Comparison of ENCODE assay signal across 7 cellular contexts in the genomic region with DNA sequence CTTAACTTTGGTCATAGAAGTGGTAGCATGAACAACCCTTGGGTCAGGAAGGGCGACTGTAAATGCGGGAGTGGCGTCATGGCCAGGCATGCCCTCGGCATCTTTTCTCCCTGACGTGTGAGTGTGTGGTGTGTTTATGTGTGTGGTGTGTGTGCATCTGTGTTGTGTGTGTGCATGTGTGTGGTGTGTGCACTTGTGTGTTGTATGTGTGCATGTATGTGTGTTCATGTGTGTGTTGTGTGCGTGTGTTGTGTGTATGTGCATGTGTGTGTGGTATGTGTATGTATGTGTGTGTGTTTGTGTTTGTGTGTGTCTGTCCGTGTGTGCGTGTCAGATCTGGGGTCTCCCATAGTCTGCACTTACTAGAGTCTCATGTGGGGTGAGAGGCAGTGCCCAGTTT.
DNase-seq lines count a peak whose midpoint lies in the region; ATAC-seq, FAIRE-seq and TF ChIP-seq lines count a peak whose summit lies in the region.
"Not testable (repeated sequence)": the region's sequence is repeated elsewhere in the genome, so short reads cannot be mapped to it uniquely, and the experiment has no call there.

No MANE protein-coding gene starts in this region.

- peaks cover 15 to 40% (median 24%) of the 10 kb centered on the region in 4 donors for H3K4me1 Mint-ChIP-seq in CD4-positive, CD25-positive, alpha-beta regulatory T cell
- peaks cover 36% of the 10 kb centered on the region for H3K4me1 Mint-ChIP-seq in glutamatergic neuron (ENCODE audit: low read depth, unreplicated experiment)
- H3K4me1 Mint-ChIP-seq in nephron: peaks cover 49% of the 10 kb centered on the region
- peaks cover 21% of the 10 kb centered on the region for H3K4me1 Mint-ChIP-seq in progenitor cell of endocrine pancreas (ENCODE audit: low read depth)

- not testable (repeated sequence) for H3K9me3 Mint-ChIP-seq in CD4-positive, CD25-positive, alpha-beta regulatory T cell; nephron; progenitor cell of endocrine pancreas (ENCODE audit: low read depth)
- H3K9me3 Mint-ChIP-seq in glutamatergic neuron (ENCODE audit: unreplicated experiment): peaks cover 10% of the 10 kb centered on the region

- not testable (repeated sequence) for H3K27me3 ChIP-seq in CD4-positive, CD25-positive, alpha-beta regulatory T cell (ENCODE audit: control insufficient read depth, insufficient read depth, low read length); GM12878 (replicated peaks in 1 of 2; ENCODE audit: control insufficient read depth in 2 of 2, insufficient read depth in 2 of 2, low read length in 1 of 2)

- not testable (repeated sequence) for H3K27me3 Mint-ChIP-seq in CD4-positive, CD25-positive, alpha-beta regulatory T cell; glutamatergic neuron (ENCODE audit: unreplicated experiment); nephron (ENCODE audit: low read depth); progenitor cell of endocrine pancreas

- H3K36me3 Mint-ChIP-seq in CD4-positive, CD25-positive, alpha-beta regulatory T cell: peaks cover 25% of the 10 kb centered on the region
- H3K36me3 Mint-ChIP-seq in glutamatergic neuron (ENCODE audit: unreplicated experiment); nephron (ENCODE audit: low read depth); progenitor cell of endocrine pancreas (ENCODE audit: insufficient read depth): not testable (repeated sequence)

- CTCF ChIA-PET in HEK293 (lab: Yijun Ruan, JAX); GM12878 (lab: Yijun Ruan, JAX): not testable (repeated sequence)

- not testable (repeated sequence) for TF ChIP-seq RAD21 in GM12878 (IDR thresholded peaks at IDR 0.05; ENCODE audit: insufficient read depth, low read depth, low read length)

- H3K36me3 ChIP-seq in CD4-positive, CD25-positive, alpha-beta regulatory T cell (ENCODE audit: control insufficient read depth, insufficient read depth, low read length); HEK293 (ENCODE audit: control insufficient read depth in 2 of 2, insufficient read depth in 1 of 2, low read length in 2 of 2); GM12878 (ENCODE audit: control insufficient read depth in 2 of 2, insufficient read depth in 2 of 2, low read length in 1 of 2): not testable (repeated sequence)

- intact Hi-C loops in GM12878 (cut with micrococcal nuclease; ENCODE audit: unreplicated experiment): not testable (repeated sequence)

- FAIRE-seq in GM12878 (lab: Jason Lieb, UNC): not testable (repeated sequence)

- not testable (repeated sequence) for H3K4me1 ChIP-seq in CD4-positive, CD25-positive, alpha-beta regulatory T cell (ENCODE audit: control insufficient read depth, insufficient read depth, low read length, poor library complexity, severe bottlenecking); HEK293 (ENCODE audit: control insufficient read depth, insufficient read depth, low read length); GM12878 (ENCODE audit: control insufficient read depth, insufficient read depth, low read length)

- not testable (repeated sequence) for H4K20me1 ChIP-seq in GM12878 (ENCODE audit: control insufficient read depth, insufficient read depth)

- H3K27ac Mint-ChIP-seq in CD4-positive, CD25-positive, alpha-beta regulatory T cell: peak overlapping the region in 2 of 3 donors; percentile 56 to 76
- H3K27ac Mint-ChIP-seq in glutamatergic neuron (ENCODE audit: unreplicated experiment) (peak overlapping the region; percentile 89), nephron (peak overlapping the region in 2 of 3 experiments; percentile 17 to 49), progenitor cell of endocrine pancreas (peak overlapping the region; percentile 76)

- not testable (repeated sequence) for TF ChIP-seq EP300 in GM12878 (IDR thresholded peaks at IDR 0.05; ENCODE audit: borderline replicate concordance in 1 of 2, control insufficient read depth in 1 of 2, low read depth in 2 of 2, low read length in 2 of 2)

- not testable (repeated sequence) for H3K27ac ChIP-seq in CD4-positive, CD25-positive, alpha-beta regulatory T cell (ENCODE audit: insufficient read depth, low read length, poor library complexity, severe bottlenecking); HEK293 (ENCODE audit: extremely low read depth, low read depth, low read length); GM12878 (ENCODE audit: control insufficient read depth, insufficient read depth)

- TF ChIP-seq POLR2A in GM12878 (IDR thresholded peaks at IDR 0.05; ENCODE audit: low read depth, low read length): not testable (repeated sequence)

- WGBS in GM12878 (ENCODE audit: insufficient coverage, insufficient replicate concordance, low lambda C conversion rate, missing lambda C conversion rate): 86% methylated on average over 8 of the region's 8 CpGs

- not testable (repeated sequence) for DNase-seq in CD4-positive, CD25-positive, alpha-beta regulatory T cell; GM12878 (ENCODE audit: low read depth, low spot score); glutamatergic neuron; progenitor cell of endocrine pancreas (ENCODE audit: low spot score, unreplicated experiment)
- peak; percentile 4 for DNase-seq in NCI-H748 (lab: John Stamatoyannopoulos, UW; ENCODE audit: unreplicated experiment)

- SMC1A ChIA-PET in GM12878 (lab: Charles Lee; ENCODE audit: uncharacterized antibody, unreplicated experiment): not testable (repeated sequence)

- not testable (repeated sequence) for BruUV-seq in GM12878 (replicated peaks; lab: Mats Ljungman, UMichigan)

- not testable (repeated sequence) for H3K79me2 ChIP-seq in GM12878 (ENCODE audit: control insufficient read depth, insufficient read depth, low read length)

- H2AFZ ChIP-seq in GM12878 (ENCODE audit: control insufficient read depth, low read depth, low read length): not testable (repeated sequence)

- POLR2A ChIA-PET in HEK293 (lab: Yijun Ruan, JAX); GM12878 (lab: Charles Lee): not testable (repeated sequence)

- in situ Hi-C loops in GM12878 (cut with MboI): not testable (repeated sequence)

- not testable (repeated sequence) for ATAC-seq in CD4-positive, CD25-positive, alpha-beta regulatory T cell (ENCODE audit: low read depth in 2 of 2); GM12878

- H3K4me3 ChIP-seq in CD4-positive, CD25-positive, alpha-beta regulatory T cell (ENCODE audit: low read depth, low read length); HEK293 (ENCODE audit: low read depth, low read length); GM12878: not testable (repeated sequence)

- H3K4me3 Mint-ChIP-seq in CD4-positive, CD25-positive, alpha-beta regulatory T cell: peak overlapping the region in 1 of 4 donors; percentile 11
- H3K4me3 Mint-ChIP-seq in glutamatergic neuron (ENCODE audit: unreplicated experiment): peak overlapping the region; percentile 34
- not testable (repeated sequence) for H3K4me3 Mint-ChIP-seq in nephron; progenitor cell of endocrine pancreas (ENCODE audit: low read depth)

- not testable (repeated sequence) for H3K4me2 ChIP-seq in GM12878 (ENCODE audit: control insufficient read depth, insufficient read depth)

- not testable (repeated sequence) for H3K9ac ChIP-seq in GM12878 (ENCODE audit: control insufficient read depth, insufficient read depth, low read length)

- H3K9me3 ChIP-seq in CD4-positive, CD25-positive, alpha-beta regulatory T cell (ENCODE audit: control insufficient read depth in 2 of 2, low read length in 2 of 2); HEK293 (ENCODE audit: control insufficient read depth, insufficient read depth, low read depth, low read length); GM12878 (replicated peaks; ENCODE audit: control insufficient read depth, insufficient read depth, low read length): not testable (repeated sequence)

- RAD21 ChIA-PET in GM12878 (lab: Charles Lee; ENCODE audit: unreplicated experiment): not testable (repeated sequence)

- not testable (repeated sequence) for TF ChIP-seq CTCF in HEK293 (tag by site-specific recombination; IDR thresholded peaks at IDR 0.05); GM12878 (IDR thresholded peaks at IDR 0.05 in 2 of 3, conservative IDR thresholded peaks at IDR 0.05 in 1 of 3; ENCODE audit: control insufficient read depth in 2 of 3, extremely low read depth in 1 of 3, insufficient read depth in 1 of 3, low read depth in 3 of 3, low read length in 3 of 3); glutamatergic neuron (IDR thresholded peaks at IDR 0.05; ENCODE audit: partially characterized antibody, unreplicated experiment); nephron (IDR thresholded peaks at IDR 0.05; ENCODE audit: unreplicated experiment in 3 of 3); progenitor cell of endocrine pancreas (IDR thresholded peaks at IDR 0.05; ENCODE audit: unreplicated experiment)

TF ChIP-seq in GM12878, 131 proteins besides CTCF, POLR2A, EP300 and RAD21:
- TF ChIP-seq, protein P1, sequence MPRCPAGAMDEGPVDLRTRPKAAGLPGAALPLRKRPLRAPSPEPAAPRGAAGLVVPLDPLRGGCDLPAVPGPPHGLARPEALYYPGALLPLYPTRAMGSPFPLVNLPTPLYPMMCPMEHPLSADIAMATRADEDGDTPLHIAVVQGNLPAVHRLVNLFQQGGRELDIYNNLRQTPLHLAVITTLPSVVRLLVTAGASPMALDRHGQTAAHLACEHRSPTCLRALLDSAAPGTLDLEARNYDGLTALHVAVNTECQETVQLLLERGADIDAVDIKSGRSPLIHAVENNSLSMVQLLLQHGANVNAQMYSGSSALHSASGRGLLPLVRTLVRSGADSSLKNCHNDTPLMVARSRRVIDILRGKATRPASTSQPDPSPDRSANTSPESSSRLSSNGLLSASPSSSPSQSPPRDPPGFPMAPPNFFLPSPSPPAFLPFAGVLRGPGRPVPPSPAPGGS (IDR thresholded peaks at IDR 0.05; ENCODE audit: borderline replicate concordance, insufficient read depth, low read depth, low read length, poor library complexity, severe bottlenecking): peak; percentile 33

Comparison
In these comparisons a context has a peak if more than half of its experiments do, and no peak if none do; other contexts are left out.
1. H3K27ac Mint-ChIP-seq: peak in every context shown above with its lines; median percentile 89 in glutamatergic neuron; 76 in progenitor cell of endocrine pancreas; 66 in CD4-positive, CD25-positive, alpha-beta regulatory T cell; 33 in nephron.